Comparison of ENCODE assay signal across 1 cellular context in the genomic region with DNA sequence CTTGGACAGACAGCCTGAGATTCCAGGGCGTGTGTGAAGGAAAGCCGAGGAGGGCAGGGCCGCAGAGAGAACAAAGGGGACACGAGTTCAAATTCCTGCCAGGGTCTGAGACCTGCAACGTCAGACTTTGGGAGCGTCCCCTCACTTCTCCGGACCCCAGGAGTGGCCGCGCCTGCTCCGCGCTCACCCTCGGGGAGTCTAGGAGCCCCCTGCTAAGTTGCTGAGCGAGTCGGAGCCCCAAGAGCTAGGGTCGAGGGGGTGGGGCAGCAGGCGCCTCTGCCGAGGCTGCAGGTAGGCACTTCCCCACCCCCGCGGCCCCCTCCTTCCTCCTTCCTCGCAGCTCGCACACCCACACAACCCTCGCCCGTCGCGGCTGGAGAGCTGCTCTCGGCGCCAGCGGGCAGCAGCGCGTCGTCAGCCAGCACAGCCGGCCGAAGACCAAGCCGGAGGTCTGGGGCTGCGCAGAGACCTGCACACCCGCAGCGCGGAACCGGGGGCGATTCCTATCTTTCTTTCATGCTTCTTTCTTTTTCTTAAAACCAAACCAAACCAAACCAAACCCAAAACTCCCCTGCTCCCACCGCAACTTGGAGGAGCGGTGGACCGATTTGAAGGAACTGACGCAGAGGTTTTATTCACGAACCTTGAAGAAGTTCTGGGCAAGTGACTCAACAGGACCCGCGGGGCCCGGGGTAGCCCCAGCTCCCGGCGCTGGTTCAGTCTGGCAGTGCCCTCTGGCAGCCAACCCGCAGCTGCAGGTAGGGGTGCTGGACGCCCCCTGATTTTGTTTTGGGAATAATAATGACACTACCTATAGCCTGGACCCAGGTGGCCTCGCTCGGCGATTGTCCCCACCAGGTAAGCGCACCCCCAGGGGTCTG.
A peak's percentile ranks its signal among the peaks of the same experiment; 100 is the strongest.
TF ChIP-seq lines count a peak whose summit lies in the region.

Gene ANKRD34C, plus strand, starts transcription at position 352 of the 881 bp plus-strand sequence. CDS start 10,563 bp downstream, outside the sequence.

TF ChIP-seq in GM23338, 12 proteins besides CTCF, POLR2A, EP300 and RAD21 (continued from another document):
- no peak for TF ChIP-seq NANOG (IDR thresholded peaks at IDR 0.05; ENCODE audit: borderline replicate concordance)
- no peak for TF ChIP-seq ZNF331 (CRISPR knock-in tag; IDR thresholded peaks at IDR 0.05; ENCODE audit: low read depth)
- no peak for TF ChIP-seq ZNF114 (CRISPR knock-in tag; IDR thresholded peaks at IDR 0.05)
- no peak for TF ChIP-seq STAT1 (IDR thresholded peaks at IDR 0.05; ENCODE audit: unreplicated experiment)
- TF ChIP-seq EZH2 (IDR thresholded peaks at IDR 0.05; ENCODE audit: low read depth, unreplicated experiment) = peak; percentile 37
- no peak for TF ChIP-seq CREB1 (CRISPR knock-in tag; IDR thresholded peaks at IDR 0.05; ENCODE audit: low read depth)
